13 cellular contexts compared by ENCODE assay signal in the genomic region with DNA sequence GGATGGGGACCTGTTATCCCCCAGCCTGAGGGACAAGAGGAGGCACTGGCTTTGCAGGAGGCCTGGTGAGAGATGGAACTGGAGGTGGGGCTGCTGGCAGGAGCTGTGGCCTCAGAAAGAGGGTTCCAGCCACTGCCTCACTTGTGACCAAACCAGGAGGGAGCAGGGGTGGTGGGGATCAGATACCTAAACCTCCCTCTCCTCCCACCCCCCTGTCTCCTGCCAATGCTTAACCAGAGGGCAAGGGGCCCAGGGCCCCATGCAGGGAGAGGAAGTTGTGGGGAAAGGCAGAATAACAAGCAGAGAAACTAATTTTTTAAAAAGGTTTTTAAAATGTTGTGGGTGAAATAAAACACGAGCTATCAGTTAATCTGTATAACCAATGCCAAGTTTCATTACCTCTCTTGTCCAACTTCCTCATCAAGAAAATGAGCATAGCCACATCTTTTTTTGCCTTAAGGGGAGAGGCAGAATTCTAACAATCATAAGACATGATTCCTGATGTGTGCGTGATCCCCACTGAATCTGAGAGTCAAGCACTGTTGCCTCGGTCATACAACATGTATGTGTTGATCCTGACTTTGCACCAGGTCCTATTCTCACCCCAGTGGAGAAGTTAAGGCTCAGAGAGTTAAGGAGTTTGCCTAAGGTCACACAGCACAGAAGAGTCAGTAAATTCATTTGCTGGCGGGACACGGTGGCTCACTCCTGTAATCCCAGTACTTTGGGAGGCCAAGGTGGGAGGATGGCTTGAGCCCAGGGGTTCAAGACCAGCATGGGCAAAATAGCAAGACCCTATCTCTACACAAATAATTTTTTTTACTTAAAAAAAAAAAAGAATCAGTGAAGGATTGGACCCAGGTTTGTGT. TPM values are rescaled to one million over a fixed set of nuclear protein-coding genes. Genes with fewer than 3 reads are reported as not detected.
DNase-seq lines count a peak whose midpoint lies in the region; ATAC-seq, FAIRE-seq and TF ChIP-seq lines count a peak whose summit lies in the region.
"Had no signal": no experiment of that assay in that cellular context is flagged by ENCODE, and none has a peak within 500 bp of the region (broad histone marks: within the 10 kb centered on the region; RNA-seq: fewer than 3 reads in every experiment).

No MANE protein-coding gene starts in this region.

- no peak for ATAC-seq in HG02852 (IDR thresholded peaks at IDR 0.05; ENCODE audit: unreplicated experiment)

- no peak overlapping the region for H2BK15ac ChIP-seq in neuronal stem cell (ENCODE audit: low read length)

- H3K4me1 ChIP-seq in astrocyte (ENCODE audit: insufficient read depth, low read length) (no peaks in the 10 kb centered on the region), neuronal stem cell (ENCODE audit: control insufficient read depth in 2 of 2, insufficient read depth in 1 of 2, low read depth in 1 of 2, low read length in 2 of 2) (peaks cover 0 to 5% of the 10 kb centered on the region in 2 donors)

- H2AFZ ChIP-seq in astrocyte (ENCODE audit: low read depth, low read length) (no peak overlapping the region), neuronal stem cell (ENCODE audit: low read length) (no peak overlapping the region)

- no peak overlapping the region for H3K18ac ChIP-seq in neuronal stem cell (ENCODE audit: low read length)

- H3K27me3 ChIP-seq in astrocyte (ENCODE audit: insufficient read depth, low read length) (no peaks in the 10 kb centered on the region), neuronal stem cell (ENCODE audit: control insufficient read depth in 3 of 3, insufficient read depth in 3 of 3, low read depth in 1 of 3, low read length in 3 of 3) (no peaks in the 10 kb centered on the region)

- H3K36me3 Mint-ChIP-seq in activated CD4-positive, alpha-beta T cell treated with anti-CD3 and anti-CD28 coated beads, Interleukin-2, amount 10 ng/mL, durations not matched to agents 24 days and 14 days (ENCODE audit: low read depth) = peaks cover 88% of the 10 kb centered on the region
- peaks cover 41% of the 10 kb centered on the region for H3K36me3 Mint-ChIP-seq in astrocyte (ENCODE audit: low read depth, unreplicated experiment)

- H3K4ac ChIP-seq in neuronal stem cell (ENCODE audit: low read length) = no peak overlapping the region

- no peak overlapping the region for H2BK120ac ChIP-seq in neuronal stem cell (ENCODE audit: low read depth, low read length)

- H3K9me3 Mint-ChIP-seq in activated CD4-positive, alpha-beta T cell treated with anti-CD3 and anti-CD28 coated beads, Interleukin-2, amount 10 ng/mL, durations not matched to agents 24 days and 14 days = peaks cover 22% of the 10 kb centered on the region
- H3K9me3 Mint-ChIP-seq in astrocyte (ENCODE audit: unreplicated experiment) = peaks cover 24% of the 10 kb centered on the region

- H3K14ac ChIP-seq in neuronal stem cell (ENCODE audit: low read length) = no peak overlapping the region

- H3K36me3 ChIP-seq in astrocyte (ENCODE audit: insufficient read depth, low read length) (peaks cover 43% of the 10 kb centered on the region), neuronal stem cell (replicated peaks in 1 of 2; ENCODE audit: control insufficient read depth in 2 of 2, insufficient read depth in 2 of 2, low read length in 2 of 2) (peaks cover 0 to 3% of the 10 kb centered on the region in 2 donors)

- H3K27ac Mint-ChIP-seq in activated CD4-positive, alpha-beta T cell treated with anti-CD3 and anti-CD28 coated beads, Interleukin-2, amount 10 ng/mL, durations not matched to agents 24 days and 14 days = peak overlapping the region; percentile 84
- no peak overlapping the region for H3K27ac Mint-ChIP-seq in astrocyte (ENCODE audit: unreplicated experiment)

- no peak for TF ChIP-seq CTCF in astrocyte (IDR thresholded peaks at IDR 0.05; ENCODE audit: insufficient read depth, low read depth, low read length)

- no CpG with 5 or more reads among the region's 5 CpGs for WGBS in neuronal stem cell (ENCODE audit: extremely low coverage in 2 of 2, insufficient read length in 2 of 2, insufficient replicate concordance in 1 of 2), 2 donors

- H4K20me1 ChIP-seq in astrocyte (ENCODE audit: insufficient read depth, low read length) = peaks cover 4% of the 10 kb centered on the region

- no peaks in the 10 kb centered on the region for H3K79me2 ChIP-seq in astrocyte (ENCODE audit: insufficient read depth, low read length)

- in situ Hi-C loops in G401 (cut with HindIII; ENCODE audit: low sequenced_read_pairs) = no loop called here

- H3K4me1 Mint-ChIP-seq in activated CD4-positive, alpha-beta T cell treated with anti-CD3 and anti-CD28 coated beads, Interleukin-2, amount 10 ng/mL, durations not matched to agents 24 days and 14 days = peaks cover 34% of the 10 kb centered on the region
- H3K4me1 Mint-ChIP-seq in astrocyte (ENCODE audit: low read depth, unreplicated experiment) = peaks cover 4% of the 10 kb centered on the region

- H3K27me3 Mint-ChIP-seq in activated CD4-positive, alpha-beta T cell treated with anti-CD3 and anti-CD28 coated beads, Interleukin-2, amount 10 ng/mL, durations not matched to agents 24 days and 14 days = no peaks in the 10 kb centered on the region
- H3K27me3 Mint-ChIP-seq in astrocyte (ENCODE audit: low read depth, unreplicated experiment) = no peaks in the 10 kb centered on the region

- no peak for DNase-seq in activated CD4-positive, alpha-beta T cell treated with anti-CD3 and anti-CD28 coated beads, Interleukin-2, amount 10 ng/mL, durations not matched to agents 24 days and 14 days
- DNase-seq in activated CD4-positive, alpha-beta T cell treated with anti-CD3 and anti-CD28 coated beads for 4 hours = no peak
- DNase-seq in OCI-M2 (lab: John Stamatoyannopoulos, UW; ENCODE audit: unreplicated experiment) (peak; percentile 87), astrocyte (ENCODE audit: low read depth) (no peak), posterior vena cava (ENCODE audit: low spot score) (peak; percentile 31), G401 (ENCODE audit: low spot score) (no peak), neuronal stem cell (ENCODE audit: low spot score) (no peak)
- DNase-seq: ACHN, amygdala, NCI-H774 had no signal

- intact Hi-C loops in activated CD4-positive, alpha-beta T cell treated with anti-CD3 and anti-CD28 coated beads, Interleukin-2, amount 10 ng/mL, durations not matched to agents 24 days and 14 days (cut with micrococcal nuclease) = no loop called here
- intact Hi-C loops in posterior vena cava (cut with DNase I) = no loop called here

- no peak overlapping the region for H3K4me3 ChIP-seq in astrocyte (ENCODE audit: insufficient read depth, low read depth, low read length)
- H3K4me3 ChIP-seq in neuronal stem cell (ENCODE audit: low read length in 2 of 2) = no peak overlapping the region

- H3K27ac ChIP-seq in astrocyte (ENCODE audit: low read depth, low read length) = no peak overlapping the region
- H3K27ac ChIP-seq in neuronal stem cell (replicated peaks; ENCODE audit: low read length) = no peak overlapping the region

- H2AK5ac ChIP-seq in neuronal stem cell (ENCODE audit: low read depth, low read length) = no peak overlapping the region

- H4K8ac ChIP-seq in neuronal stem cell (ENCODE audit: low read depth, low read length) = no peak overlapping the region

- peak overlapping the region; percentile 32 for H3K4me3 Mint-ChIP-seq in activated CD4-positive, alpha-beta T cell treated with anti-CD3 and anti-CD28 coated beads, Interleukin-2, amount 10 ng/mL, durations not matched to agents 24 days and 14 days
- H3K4me3 Mint-ChIP-seq in astrocyte (ENCODE audit: unreplicated experiment) = peak overlapping the region; percentile 40

- H3K4me2 ChIP-seq in astrocyte (ENCODE audit: low read length) (no peak overlapping the region), neuronal stem cell (ENCODE audit: insufficient read depth, low read length, poor library complexity, severe bottlenecking) (no peak overlapping the region)

- H3K9ac ChIP-seq in astrocyte (ENCODE audit: low read length) = no peak overlapping the region
- H3K9ac ChIP-seq in neuronal stem cell (ENCODE audit: low read depth, low read length, poor library complexity) = no peak overlapping the region

- H2BK5ac ChIP-seq in neuronal stem cell (ENCODE audit: low read length) = no peak overlapping the region

- FAIRE-seq in astrocyte (lab: Jason Lieb, UNC) = no peak
- FAIRE-seq: TTC549 had no signal

- no peak overlapping the region for H2BK12ac ChIP-seq in neuronal stem cell (ENCODE audit: low read length)

- peaks cover 14% of the 10 kb centered on the region for H3K9me3 ChIP-seq in astrocyte (ENCODE audit: insufficient read depth, low read depth, low read length)
- peaks cover 4 to 20% of the 10 kb centered on the region in 2 donors for H3K9me3 ChIP-seq in neuronal stem cell (replicated peaks in 1 of 2; ENCODE audit: control insufficient read depth in 2 of 2, insufficient read depth in 1 of 2, low read depth in 1 of 2, low read length in 2 of 2)

- H3K79me1 ChIP-seq in neuronal stem cell (ENCODE audit: low read depth, low read length) = no peaks in the 10 kb centered on the region

- no peak overlapping the region for H4K91ac ChIP-seq in neuronal stem cell (ENCODE audit: low read depth, low read length, poor library complexity)

- H3K23ac ChIP-seq in neuronal stem cell (ENCODE audit: low read depth, low read length, poor library complexity) = no peak overlapping the region

RNA-seq across cellular contexts. Expression of gene FXYD5, which starts 12.9 kb away (rescaled TPM):
- total RNA-seq in activated CD4-positive, alpha-beta T cell treated with anti-CD3 and anti-CD28 coated beads, Interleukin-2, amount 10 ng/mL, durations not matched to agents 24 days and 14 days = 273 and 286 TPM in 2 replicates
- 96.9 and 108 TPM in 2 replicates for total RNA-seq in astrocyte
- 10 to 100 TPM; 67.9 to 89.3 TPM for total RNA-seq in posterior vena cava
- total RNA-seq in G401 (2014; rRNA removed; shearing (Covaris generic)) = not detected in 2 replicates
- polyA plus RNA-seq in neuronal stem cell (2013, experiment 1 of 2) = 47.1 TPM
- 45.6 TPM for polyA plus RNA-seq in neuronal stem cell (2013, experiment 2 of 2)
- polyA plus RNA-seq: neural cell had no signal

RNA-seq across cellular contexts. Expression of gene FXYD7, which starts 24.4 kb away (rescaled TPM):
- total RNA-seq in activated CD4-positive, alpha-beta T cell treated with anti-CD3 and anti-CD28 coated beads, Interleukin-2, amount 10 ng/mL, durations not matched to agents 24 days and 14 days = 0.23 TPM in 1 of 2 replicates, not detected in the other
- total RNA-seq in astrocyte (0.65 TPM in 1 of 2 replicates, not detected in the other), posterior vena cava (under 1 TPM in 1 of 2 donors, not detected in 1; 0.43 TPM)
- total RNA-seq in G401 (2014; rRNA removed; shearing (Covaris generic)) = not detected in 2 replicates
- polyA plus RNA-seq in neuronal stem cell (2013, experiment 1 of 2) = 2.3 TPM
- 2.6 TPM for polyA plus RNA-seq in neuronal stem cell (2013, experiment 2 of 2)

RNA-seq across cellular contexts. Expression of gene FXYD1, which starts 28.9 kb away (rescaled TPM):
- 0.79 TPM in 1 of 2 replicates, not detected in the other for total RNA-seq in activated CD4-positive, alpha-beta T cell treated with anti-CD3 and anti-CD28 coated beads, Interleukin-2, amount 10 ng/mL, durations not matched to agents 24 days and 14 days
- total RNA-seq in astrocyte (0.52 and 1.1 TPM in 2 replicates), posterior vena cava (100 to 1,000 TPM; 157 to 183 TPM)
- total RNA-seq in G401 (2014; rRNA removed; shearing (Covaris generic)) = not detected in 2 replicates
- polyA plus RNA-seq in neuronal stem cell (2013, experiment 1 of 2) = 0.85 TPM
- polyA plus RNA-seq in neuronal stem cell (2013, experiment 2 of 2) = 1.2 TPM
- polyA plus RNA-seq: neural cell had no signal

RNA-seq across cellular contexts. Expression of gene LGI4, which starts 32.6 kb away (rescaled TPM):
- total RNA-seq in activated CD4-positive, alpha-beta T cell treated with anti-CD3 and anti-CD28 coated beads, Interleukin-2, amount 10 ng/mL, durations not matched to agents 24 days and 14 days = 0.07 and 0.16 TPM in 2 replicates
- total RNA-seq in astrocyte (0.20 and 0.29 TPM in 2 replicates), posterior vena cava (1 to 10 TPM; 9.1 to 10.0 TPM)
- total RNA-seq in G401 (2014; rRNA removed; shearing (Covaris generic)) = 0.06 and 0.07 TPM in 2 replicates
- 2.0 TPM for polyA plus RNA-seq in neuronal stem cell (2013, experiment 1 of 2)
- polyA plus RNA-seq in neuronal stem cell (2013, experiment 2 of 2) = 1.8 TPM

RNA-seq across cellular contexts. Expression of gene FXYD3, which starts 51.9 kb away (rescaled TPM):
- not detected in 2 replicates for total RNA-seq in activated CD4-positive, alpha-beta T cell treated with anti-CD3 and anti-CD28 coated beads, Interleukin-2, amount 10 ng/mL, durations not matched to agents 24 days and 14 days
- total RNA-seq in astrocyte (not detected in 2 replicates), posterior vena cava (not detected)
- total RNA-seq in G401 (2014; rRNA removed; shearing (Covaris generic)) = not detected in 2 replicates
- polyA plus RNA-seq in neuronal stem cell (2013, experiment 1 of 2) = 0.07 TPM
- 0.12 TPM for polyA plus RNA-seq in neuronal stem cell (2013, experiment 2 of 2)
- polyA plus RNA-seq: neural cell had no signal

Comparison
In these comparisons a context has a peak if more than half of its experiments do, and no peak if none do; other contexts are left out.
1. DNase-seq: peak in OCI-M2 (single experiment) and posterior vena cava (single experiment); none in activated CD4-positive, alpha-beta T cell treated with anti-CD3 and anti-CD28 coated beads, Interleukin-2, amount 10 ng/mL, durations not matched to agents 24 days and 14 days (single experiment), activated CD4-positive, alpha-beta T cell treated with anti-CD3 and anti-CD28 coated beads for 4 hours (0 of 2), astrocyte (single experiment), G401 (single experiment) and neuronal stem cell (single experiment).
2. RNA of gene FXYD5, which starts 12.9 kb away (total RNA-seq): 273 to 286 TPM in activated CD4-positive, alpha-beta T cell treated with anti-CD3 and anti-CD28 coated beads, Interleukin-2, amount 10 ng/mL, durations not matched to agents 24 days and 14 days, 96.9 to 108 TPM in astrocyte and 67.9 to 89.3 TPM in posterior vena cava; not detected in G401; every median in the first group is over 10 times any median in the second.
3. RNA of gene FXYD1, which starts 28.9 kb away (total RNA-seq): 157 to 183 TPM in posterior vena cava; 0.79 TPM in activated CD4-positive, alpha-beta T cell treated with anti-CD3 and anti-CD28 coated beads, Interleukin-2, amount 10 ng/mL, durations not matched to agents 24 days and 14 days, 0.52 to 1.1 TPM in astrocyte and not detected in G401; every median in the first group is over 10 times any median in the second.